ENCODE assay signal across 16 cellular contexts in genomic region chr5:55989860-55990259, GRCh38. TPM values are rescaled to one million over a fixed set of nuclear protein-coding genes. Genes with fewer than 3 reads are reported as not detected.
A peak's percentile ranks its signal among the peaks of the same experiment; 100 is the strongest.
DNase-seq lines count a peak whose midpoint lies in the region; ATAC-seq and TF ChIP-seq lines count a peak whose summit lies in the region.
"Had no signal": no experiment of that assay in that cellular context is flagged by ENCODE, and none has a peak within 500 bp of the region (broad histone marks: within the 10 kb centered on the region; RNA-seq: fewer than 3 reads in every experiment).

No MANE protein-coding gene starts in this region.

- ATAC-seq in activated T-cell treated with anti-CD3 and anti-CD28 coated beads, Interleukin-2, amount 50 U/mL, for 72 hours (replicated peaks in 1 of 2), result no peak
- no peak for ATAC-seq in activated T-helper 17 cell treated with anti-CD3 and anti-CD28 coated beads, Interleukin-2, amount 50 U/mL, for 72 hours (replicated peaks)
- peak; percentile 23 for ATAC-seq in left lobe of liver

- 93% methylated on average over 1 of the region's 1 CpG for WGBS in thymus

- H3K4me3 ChIP-seq in thymus (ENCODE audit: low read length), result peak overlapping the region; percentile 22
- H3K4me3 ChIP-seq in WERI-Rb-1 (ENCODE audit: low read depth, low read length), result no peak overlapping the region
- H3K4me3 ChIP-seq: lung, SK-N-MC, uterus had no signal

- H3K9me3 Mint-ChIP-seq in activated T-cell treated with anti-CD3 and anti-CD28 coated beads, Interleukin-2, amount 50 U/mL, for 72 hours, result no peaks in the 10 kb centered on the region
- no peaks in the 10 kb centered on the region for H3K9me3 Mint-ChIP-seq in activated T-helper 17 cell treated with anti-CD3 and anti-CD28 coated beads, Interleukin-2, amount 50 U/mL, for 72 hours

- H3K9me3 ChIP-seq in thymus (ENCODE audit: control insufficient read depth) (no peaks in the 10 kb centered on the region), WERI-Rb-1 (ENCODE audit: severe bottlenecking) (no peaks in the 10 kb centered on the region)
- H3K9me3 ChIP-seq: adrenal gland, uterus had no signal

- peaks cover 83% of the 10 kb centered on the region for H3K4me1 Mint-ChIP-seq in activated T-cell treated with anti-CD3 and anti-CD28 coated beads, Interleukin-2, amount 50 U/mL, for 72 hours (ENCODE audit: low read depth)
- peaks cover 44% of the 10 kb centered on the region for H3K4me1 Mint-ChIP-seq in activated T-helper 17 cell treated with anti-CD3 and anti-CD28 coated beads, Interleukin-2, amount 50 U/mL, for 72 hours

- TF ChIP-seq CTCF in WERI-Rb-1 (IDR thresholded peaks at IDR 0.05; ENCODE audit: low read depth, low read length), result no peak

- peak overlapping the region; percentile 88 to 98 for H3K4me3 Mint-ChIP-seq in activated T-cell treated with anti-CD3 and anti-CD28 coated beads, Interleukin-2, amount 50 U/mL, for 72 hours
- peak overlapping the region; percentile 96 for H3K4me3 Mint-ChIP-seq in activated T-helper 17 cell treated with anti-CD3 and anti-CD28 coated beads, Interleukin-2, amount 50 U/mL, for 72 hours

- DNase-seq in activated T-cell treated with anti-CD3 and anti-CD28 coated beads, Interleukin-2, amount 50 U/mL, for 72 hours, result no peak
- no peak for DNase-seq in activated T-cell treated with anti-CD3 and anti-CD28 coated beads, Interleukin-2, amount 50 U/mL, for 1 hour
- no peak for DNase-seq in left lobe of liver (ENCODE audit: low spot score)
- DNase-seq in WERI-Rb-1, result no peak
- DNase-seq in stimulated activated CD4-positive, alpha-beta T cell treated with anti-CD3 and anti-CD28 coated beads, Interleukin-15, amount 100 ng/mL, for 24 hours, result no peak
- no peak for DNase-seq in iPS-NIHi7 (ENCODE audit: extremely low spot score)
- DNase-seq: activated CD4-positive, alpha-beta T cell treated with anti-CD3 and anti-CD28 coated beads for 1 hour; adrenal gland; DMS79 treated with DMSO at 0.1 percent for 48 hours; head of caudate nucleus; NCI-H2081 treated with DMSO at 0.1 percent for 48 hours; uterus had no signal

- peaks cover 6 to 40% of the 10 kb centered on the region in 2 donors for H3K36me3 Mint-ChIP-seq in activated T-cell treated with anti-CD3 and anti-CD28 coated beads, Interleukin-2, amount 50 U/mL, for 72 hours (ENCODE audit: insufficient read depth in 2 of 2)
- peaks cover 93% of the 10 kb centered on the region for H3K36me3 Mint-ChIP-seq in activated T-helper 17 cell treated with anti-CD3 and anti-CD28 coated beads, Interleukin-2, amount 50 U/mL, for 72 hours (ENCODE audit: low read depth)

- no peaks in the 10 kb centered on the region for H3K27me3 ChIP-seq in thymus (ENCODE audit: control insufficient read depth, insufficient read depth)
- H3K27me3 ChIP-seq in WERI-Rb-1 (ENCODE audit: insufficient read depth, low read depth, severe bottlenecking), result no peaks in the 10 kb centered on the region
- H3K27me3 ChIP-seq: adrenal gland, uterus had no signal

- peak overlapping the region; percentile 7 for H3K27ac Mint-ChIP-seq in activated T-cell treated with anti-CD3 and anti-CD28 coated beads, Interleukin-2, amount 50 U/mL, for 72 hours
- no peak overlapping the region for H3K27ac Mint-ChIP-seq in activated T-helper 17 cell treated with anti-CD3 and anti-CD28 coated beads, Interleukin-2, amount 50 U/mL, for 72 hours

- H3K27ac ChIP-seq in thymus (ENCODE audit: low read depth), result peak overlapping the region; percentile 52
- no peak overlapping the region for H3K27ac ChIP-seq in WERI-Rb-1
- H3K27ac ChIP-seq: SK-N-MC had no signal

- H3K4me1 ChIP-seq in thymus (ENCODE audit: control insufficient read depth, insufficient read depth, low read length), result no peaks in the 10 kb centered on the region

- H3K27me3 Mint-ChIP-seq in activated T-cell treated with anti-CD3 and anti-CD28 coated beads, Interleukin-2, amount 50 U/mL, for 72 hours (ENCODE audit: low read depth), result no peaks in the 10 kb centered on the region
- no peaks in the 10 kb centered on the region for H3K27me3 Mint-ChIP-seq in activated T-helper 17 cell treated with anti-CD3 and anti-CD28 coated beads, Interleukin-2, amount 50 U/mL, for 72 hours

- no peaks in the 10 kb centered on the region for H3K36me3 ChIP-seq in thymus (ENCODE audit: control insufficient read depth, insufficient read depth)
- H3K36me3 ChIP-seq in WERI-Rb-1, result peaks cover 13% of the 10 kb centered on the region
- H3K36me3 ChIP-seq: uterus had no signal

RNA-seq across cellular contexts. Expression of gene IL6ST, which starts 4.9 kb away (rescaled TPM):
- 10 to 100 TPM; 50.0 to 53.8 TPM for total RNA-seq in activated T-cell treated with anti-CD3 and anti-CD28 coated beads, Interleukin-2, amount 50 U/mL, for 72 hours
- 10 to 100 TPM; 28.1 to 66.8 TPM for total RNA-seq in activated T-helper 17 cell treated with anti-CD3 and anti-CD28 coated beads, Interleukin-2, amount 50 U/mL, for 72 hours
- total RNA-seq in left lobe of liver, result 154 TPM
- 94.1 TPM for polyA plus RNA-seq in thymus
